In genomic region chr6:3835055-3835731, GRCh38 we compare ENCODE assay signal across 12 cellular contexts. TPM values are rescaled to one million over a fixed set of nuclear protein-coding genes. Genes with fewer than 3 reads are reported as not detected.
DNase-seq lines count a peak whose midpoint lies in the region; ATAC-seq and TF ChIP-seq lines count a peak whose summit lies in the region.
"Had no signal": no experiment of that assay in that cellular context is flagged by ENCODE, and none has a peak within 500 bp of the region (broad histone marks: within the 10 kb centered on the region; RNA-seq: fewer than 3 reads in every experiment).

No MANE protein-coding gene starts in this region.

- H3K27ac Mint-ChIP-seq in activated CD4-positive, alpha-beta memory T cell treated with anti-CD3 and anti-CD28 coated beads for 36 hours: no peak overlapping the region
- H3K27ac Mint-ChIP-seq: stimulated activated naive B cell treated with anti-CD40 and anti-IgM and Interleukin-4, amounts not matched to agents 10 μg/mL and 1 μg/mL and 100 μg/mL, for 72 hours had no signal

- H3K4me1 ChIP-seq in IMR-90 (ENCODE audit: control insufficient read depth, insufficient read depth, low read length) (peaks cover 7% of the 10 kb centered on the region), duodenal mucosa (ENCODE audit: control insufficient read depth in 1 of 2, insufficient read depth in 2 of 2, low read length in 2 of 2) (peaks cover 10 to 28% of the 10 kb centered on the region in 2 donors), left lung (no peaks in the 10 kb centered on the region)

- H3K27me3 Mint-ChIP-seq in activated CD4-positive, alpha-beta memory T cell treated with anti-CD3 and anti-CD28 coated beads for 36 hours: peaks cover 5% of the 10 kb centered on the region

- peak overlapping the region; percentile 70 for H2AFZ ChIP-seq in IMR-90 (replicated peaks; ENCODE audit: low read length, poor library complexity)

- peak overlapping the region; percentile 55; the same call in 1 of the 3 replicates for H2BK15ac ChIP-seq in IMR-90 (ENCODE audit: low read depth, low read length)

- no peaks in the 10 kb centered on the region for H3K27me3 ChIP-seq in IMR-90 (ENCODE audit: control insufficient read depth, insufficient read depth, low read length)
- H3K27me3 ChIP-seq in duodenal mucosa (ENCODE audit: control insufficient read depth in 1 of 2, insufficient read depth in 2 of 2, low read length in 2 of 2): no peaks in the 10 kb centered on the region
- H3K27me3 ChIP-seq in left lung: no peaks in the 10 kb centered on the region

- peak overlapping the region; percentile 69; the same call in 1 of the 2 replicates for H3K14ac ChIP-seq in IMR-90 (replicated peaks; ENCODE audit: low read depth, low read length)

- dilution Hi-C loops in IMR-90 (cut with HindIII; ENCODE audit: low sequenced_read_pairs, unreplicated experiment): no loop called here

- no peak overlapping the region for H3K56ac ChIP-seq in IMR-90 (ENCODE audit: extremely low read depth, insufficient read depth, low read length)

- POLR2A ChIA-PET in IMR-90 (lab: Charles Lee; ENCODE audit: unreplicated experiment): interaction anchor here (0.6 kb wide), 1 partner anchor 10 kb away, joined by 4 read pairs; no protein-coding TSS in a partner anchor
- POLR2A ChIA-PET in activated CD4-positive, alpha-beta memory T cell treated with anti-CD3 and anti-CD28 coated beads for 36 hours (lab: Charles Lee): no interaction called here

- no peaks in the 10 kb centered on the region for H3K4me1 Mint-ChIP-seq in activated CD4-positive, alpha-beta memory T cell treated with anti-CD3 and anti-CD28 coated beads for 36 hours (ENCODE audit: low read depth)

- H3K79me1 ChIP-seq in IMR-90 (ENCODE audit: low read depth in 1 of 2, low read length in 2 of 2): no peaks in the 10 kb centered on the region

- peak overlapping the region in 1 of 2 experiments; percentile 14; a peak in 1 of 4 replicates for H4K8ac ChIP-seq in IMR-90 (ENCODE audit: low read depth in 2 of 2, low read length in 2 of 2)

- H3K4me3 ChIP-seq in IMR-90 (ENCODE audit: insufficient read depth, low read depth, low read length) (no peak overlapping the region), duodenal mucosa (ENCODE audit: low read depth in 1 of 2, low read length in 2 of 2) (no peak overlapping the region), left lung (no peak overlapping the region)

- H4K5ac ChIP-seq in IMR-90 (ENCODE audit: low read depth, low read length): no peak overlapping the region; the same call in 1 of the 2 replicates

- TF ChIP-seq CTCF in IMR-90 (conservative IDR thresholded peaks at IDR 0.05; ENCODE audit: low read depth, low read length): no peak
- no peak for TF ChIP-seq CTCF in left lung (IDR thresholded peaks at IDR 0.05)

- peak overlapping the region; percentile 66; the same call in 1 of the 2 replicates for H3K23ac ChIP-seq in IMR-90 (ENCODE audit: low read depth, low read length)

- no peak overlapping the region for H2BK5ac ChIP-seq in IMR-90 (ENCODE audit: low read depth, low read length, poor library complexity, severe bottlenecking)

- in situ Hi-C loops in IMR-90 (cut with MboI; ENCODE audit: low sequenced_read_pairs): no loop called here

- no TSS peak for BruUV-seq in IMR-90 (replicated peaks; lab: Mats Ljungman, UMichigan)

- H3K9me3 Mint-ChIP-seq in activated CD4-positive, alpha-beta memory T cell treated with anti-CD3 and anti-CD28 coated beads for 36 hours: no peaks in the 10 kb centered on the region

- WGBS in IMR-90 (ENCODE audit: extremely low coverage in 2 of 2, insufficient read length in 1 of 2), 2 experiments: no CpG with 5 or more reads among the region's 5 CpGs

- H3K9me1 ChIP-seq in IMR-90 (ENCODE audit: insufficient read depth, low read length): peaks cover 9% of the 10 kb centered on the region

- no peak overlapping the region for H3K4me3 Mint-ChIP-seq in activated CD4-positive, alpha-beta memory T cell treated with anti-CD3 and anti-CD28 coated beads for 36 hours
- H3K4me3 Mint-ChIP-seq: stimulated activated naive B cell treated with anti-CD40 and anti-IgM and Interleukin-4, amounts not matched to agents 10 μg/mL and 1 μg/mL and 100 μg/mL, for 72 hours had no signal

- no peaks in the 10 kb centered on the region for H3K36me3 Mint-ChIP-seq in activated CD4-positive, alpha-beta memory T cell treated with anti-CD3 and anti-CD28 coated beads for 36 hours
- H3K36me3 Mint-ChIP-seq: stimulated activated naive B cell treated with anti-CD40 and anti-IgM and Interleukin-4, amounts not matched to agents 10 μg/mL and 1 μg/mL and 100 μg/mL, for 72 hours had no signal

- CTCF ChIA-PET in IMR-90 (lab: Yijun Ruan, JAX): no interaction called here
- CTCF ChIA-PET in activated CD4-positive, alpha-beta memory T cell treated with anti-CD3 and anti-CD28 coated beads for 36 hours (lab: Charles Lee): no interaction called here

- H3K18ac ChIP-seq in IMR-90 (ENCODE audit: low read depth, low read length): peak overlapping the region; percentile 29; the same call in 1 of the 2 replicates

- TF ChIP-seq POLR2A in IMR-90 (IDR thresholded peaks at IDR 0.05; ENCODE audit: low read depth, low read length): no peak

- no peaks in the 10 kb centered on the region for H4K20me1 ChIP-seq in IMR-90 (ENCODE audit: insufficient read depth, low read length)

- peak overlapping the region; percentile 56 for H4K91ac ChIP-seq in IMR-90 (ENCODE audit: insufficient read depth, low read depth, low read length)

- intact Hi-C loops in IMR-90 (cut with micrococcal nuclease) (no loop called here), left lung (cut with DNase I) (no loop called here)
- intact Hi-C loops in activated CD4-positive, alpha-beta memory T cell treated with anti-CD3 and anti-CD28 coated beads for 36 hours (cut with micrococcal nuclease): no loop called here

- H3K9me3 ChIP-seq in IMR-90 (ENCODE audit: control insufficient read depth, insufficient read depth, low read length): no peaks in the 10 kb centered on the region
- H3K9me3 ChIP-seq in duodenal mucosa (ENCODE audit: control insufficient read depth in 1 of 2, low read length in 2 of 2): no peaks in the 10 kb centered on the region
- H3K9me3 ChIP-seq in left lung: no peaks in the 10 kb centered on the region

- H2AK5ac ChIP-seq in IMR-90 (ENCODE audit: low read depth, low read length): peak overlapping the region; percentile 77

- H2BK20ac ChIP-seq in IMR-90 (ENCODE audit: low read depth, low read length): no peak overlapping the region

- no peak; the same call in 1 of the 2 replicates for ATAC-seq in IMR-90 (ENCODE audit: low read depth)
- peak; percentile 37 for ATAC-seq in left lung
- ATAC-seq in HG03571 (IDR thresholded peaks at IDR 0.05; ENCODE audit: unreplicated experiment): no peak
- ATAC-seq: stimulated activated naive B cell treated with anti-CD40 and anti-IgM and Interleukin-4, amounts not matched to agents 10 μg/mL and 1 μg/mL and 100 μg/mL, for 72 hours had no signal

- no peak for DNase-seq in IMR-90
- DNase-seq in left lung: no peak
- peak; percentile 89 for DNase-seq in stromal cell of bone marrow (ENCODE audit: low read depth)
- no peak for DNase-seq in activated CD4-positive, alpha-beta T cell treated with anti-CD3 and anti-CD28 coated beads for 4 hours
- no peak for DNase-seq in NCI-H146 treated with DMSO at 0.1 percent for 48 hours (lab: John Stamatoyannopoulos, UW; ENCODE audit: unreplicated experiment)
- DNase-seq in activated CD4-positive, alpha-beta memory T cell treated with anti-CD3 and anti-CD28 coated beads for 36 hours: no peak
- DNase-seq: foreskin melanocyte; NCI-H2081 treated with DMSO at 0.1 percent for 48 hours; stimulated activated naive B cell treated with anti-CD40 and anti-IgM and Interleukin-4, amounts not matched to agents 10 μg/mL and 1 μg/mL and 100 μg/mL, for 72 hours; T-helper 9 cell had no signal

- H3K4ac ChIP-seq in IMR-90 (ENCODE audit: low read depth, low read length): peak overlapping the region; percentile 24

- H3K36me3 ChIP-seq in IMR-90 (ENCODE audit: control insufficient read depth, insufficient read depth, low read length): no peaks in the 10 kb centered on the region
- H3K36me3 ChIP-seq in duodenal mucosa (ENCODE audit: control insufficient read depth in 1 of 2, insufficient read depth in 2 of 2, low read length in 2 of 2): no peaks in the 10 kb centered on the region
- H3K36me3 ChIP-seq in left lung: no peaks in the 10 kb centered on the region

- H3K27ac ChIP-seq in IMR-90 (ENCODE audit: insufficient read depth, low read length) (peak overlapping the region; percentile 13; the same call in 1 of the 2 replicates), duodenal mucosa (ENCODE audit: low read depth, low read length) (peak overlapping the region; percentile 57), left lung (no peak overlapping the region)

- H2BK120ac ChIP-seq in IMR-90 (ENCODE audit: low read depth, low read length): peak overlapping the region; percentile 40

- TF ChIP-seq RAD21 in IMR-90 (IDR thresholded peaks at IDR 0.05; ENCODE audit: low read length): no peak

- H3K4me2 ChIP-seq in IMR-90 (ENCODE audit: low read depth, low read length): no peak overlapping the region

- no peak overlapping the region for H3K9ac ChIP-seq in IMR-90 (ENCODE audit: low read depth, low read length)
- peak overlapping the region in 1 of 2 donors; percentile 41 for H3K9ac ChIP-seq in duodenal mucosa (ENCODE audit: low read depth in 1 of 2, low read length in 2 of 2)

- no peak overlapping the region for H2AK9ac ChIP-seq in IMR-90 (replicated peaks; ENCODE audit: low read depth, low read length, poor library complexity)

TF ChIP-seq in IMR-90, 13 proteins besides CTCF, POLR2A, EP300 and RAD21:
- TF ChIP-seq ELK1 (IDR thresholded peaks at IDR 0.05; ENCODE audit: borderline replicate concordance, low read depth, low read length): no peak
- peak; percentile 50 for TF ChIP-seq CEBPB (IDR thresholded peaks at IDR 0.05; ENCODE audit: low read depth, low read length)

RNA-seq across cellular contexts. Expression of gene FAM50B, which starts 14.0 kb away (rescaled TPM):
- total RNA-seq in IMR-90 (2012; rRNA removed) (3.9 and 4.1 TPM in 2 replicates), left lung (10 to 100 TPM; 11.6 to 12.7 TPM)
- 7.4 and 8.0 TPM in 2 replicates for polyA plus RNA-seq in IMR-90 (2012; rRNA removed)
- polyA plus RNA-seq in IMR-90 (2012; cell fraction: cytosol; rRNA removed): 6.4 and 11.4 TPM in 2 replicates
- polyA plus RNA-seq in IMR-90 (2012; cell fraction: nucleus; rRNA removed; ENCODE audit: low replicate concordance): 3.2 and 5.5 TPM in 2 replicates
- total RNA-seq in activated CD4-positive, alpha-beta memory T cell treated with anti-CD3 and anti-CD28 coated beads for 36 hours: 10 to 100 TPM; 16.9 to 18.8 TPM

Comparison
In these comparisons a context has a peak if more than half of its experiments do, and no peak if none do; other contexts are left out.
1. H3K27ac ChIP-seq: peak in IMR-90 (single experiment) and duodenal mucosa (single experiment); none in left lung (0 of 2).